Comparison of ENCODE assay signal across 16 cellular contexts in genomic region chr4:148171596-148171995, GRCh38.
DNase-seq lines count a peak whose midpoint lies in the region; ATAC-seq and TF ChIP-seq lines count a peak whose summit lies in the region.
"Had no signal": no experiment of that assay in that cellular context is flagged by ENCODE, and none has a peak within 500 bp of the region (broad histone marks: within the 10 kb centered on the region; RNA-seq: fewer than 3 reads in every experiment).

No MANE protein-coding gene starts in this region.

- in situ Hi-C loops in transverse colon (cut with MboI; ENCODE audit: low pct_ligation_motif_present in 1 of 4, low pct_unique_long_range_greater_than_20kb in 1 of 4, low sequenced_read_pairs in 3 of 4) = loop anchor here in 1 of 4 donors (25.0 kb wide), 1 partner anchor 516 kb away; no protein-coding TSS in a partner anchor

- no peak for TF ChIP-seq POLR2A in transverse colon (IDR thresholded peaks at IDR 0.05)

- H3K27ac Mint-ChIP-seq in T-helper 17 cell = peak overlapping the region; percentile 25
- H3K27ac Mint-ChIP-seq: CD14-positive monocyte had no signal

- no peaks in the 10 kb centered on the region for H3K27me3 Mint-ChIP-seq in T-helper 17 cell

- 87% methylated on average over 3 of the region's 3 CpGs for WGBS in right cardiac atrium
- 43 to 81% methylated on average over 1 to 3 of the region's 3 CpGs for WGBS in transverse colon (ENCODE audit: low coverage in 1 of 2), 2 donors

- no peak overlapping the region for H3K4me3 ChIP-seq in right cardiac atrium (ENCODE audit: low read length)
- H3K4me3 ChIP-seq in left lung = no peak overlapping the region
- no peak overlapping the region for H3K4me3 ChIP-seq in transverse colon

- H3K27me3 ChIP-seq in right cardiac atrium (ENCODE audit: control insufficient read depth, insufficient read depth) = no peaks in the 10 kb centered on the region
- H3K27me3 ChIP-seq in left lung = no peaks in the 10 kb centered on the region
- no peaks in the 10 kb centered on the region for H3K27me3 ChIP-seq in transverse colon

- DNase-seq in Right ventricle myocardium superior = no peak
- no peak for DNase-seq in right cardiac atrium
- DNase-seq in T-helper 17 cell = no peak
- DNase-seq in left lung = no peak
- no peak for DNase-seq in transverse colon
- DNase-seq in HCEC 1CT = no peak
- DNase-seq in OCI-M2 (lab: John Stamatoyannopoulos, UW; ENCODE audit: unreplicated experiment) = no peak
- no peak for DNase-seq in DMS 273 (lab: John Stamatoyannopoulos, UW; ENCODE audit: unreplicated experiment)
- DNase-seq: COR-L47, DMS153, KG1, NCI-H1436 treated with DMSO at 0.1 percent for 48 hours, NCI-H2029 treated with DMSO at 0.1 percent for 48 hours, NCI-H345, NCI-H526 had no signal

- ATAC-seq in Right ventricle myocardium superior (ENCODE audit: poor library complexity) = peak; percentile 16
- no peak for ATAC-seq in right cardiac atrium
- ATAC-seq in T-helper 17 cell = no peak
- ATAC-seq in left lung = peak; percentile 25

- no peaks in the 10 kb centered on the region for H3K9me3 ChIP-seq in right cardiac atrium (ENCODE audit: control insufficient read depth, low read length)
- no peaks in the 10 kb centered on the region for H3K9me3 ChIP-seq in T-helper 17 cell (ENCODE audit: control insufficient read depth, low read length, poor library complexity, severe bottlenecking)
- H3K9me3 ChIP-seq in left lung = no peaks in the 10 kb centered on the region
- H3K9me3 ChIP-seq in transverse colon = no peaks in the 10 kb centered on the region

- no peaks in the 10 kb centered on the region for H3K36me3 Mint-ChIP-seq in T-helper 17 cell (ENCODE audit: low read depth)
- H3K36me3 Mint-ChIP-seq: CD14-positive monocyte had no signal

- H3K4me1 ChIP-seq in right cardiac atrium (ENCODE audit: control insufficient read depth, insufficient read depth, low read length) (no peaks in the 10 kb centered on the region), left lung (no peaks in the 10 kb centered on the region), transverse colon (peaks cover 0 to 44% (median 26%) of the 10 kb centered on the region in 4 donors)

- TF ChIP-seq CTCF in left lung (IDR thresholded peaks at IDR 0.05) = no peak
- no peak for TF ChIP-seq CTCF in transverse colon (IDR thresholded peaks at IDR 0.05)

- intact Hi-C loops in Right ventricle myocardium superior (cut with DNase I) = no loop called here
- intact Hi-C loops in right cardiac atrium (cut with DNase I) = no loop called here
- intact Hi-C loops in left lung (cut with DNase I) = no loop called here
- intact Hi-C loops in transverse colon (cut with DNase I; ENCODE audit: low total_unique reads) = no loop called here

- H3K4me3 Mint-ChIP-seq in T-helper 17 cell = no peak overlapping the region
- H3K4me3 Mint-ChIP-seq: CD14-positive monocyte had no signal

- H3K27ac ChIP-seq in right cardiac atrium (ENCODE audit: low read length) (no peak overlapping the region), left lung (no peak overlapping the region), transverse colon (peak overlapping the region; percentile 65 to 79 (median 76))

- no peaks in the 10 kb centered on the region for H3K36me3 ChIP-seq in left lung
- H3K36me3 ChIP-seq in transverse colon = no peaks in the 10 kb centered on the region

- H3K4me1 Mint-ChIP-seq in T-helper 17 cell = peaks cover 19% of the 10 kb centered on the region
- H3K4me1 Mint-ChIP-seq: CD14-positive monocyte had no signal

- no peak for TF ChIP-seq EP300 in transverse colon (IDR thresholded peaks at IDR 0.05; ENCODE audit: low read depth)

Comparison
In these comparisons a context has a peak if more than half of its experiments do, and no peak if none do; other contexts are left out.
1. ATAC-seq: peak in Right ventricle myocardium superior (single experiment) and left lung (single experiment); none in right cardiac atrium (0 of 2) and T-helper 17 cell (single experiment).
2. H3K27ac ChIP-seq: peak in transverse colon (4 of 4); none in right cardiac atrium (single experiment) and left lung (0 of 2).